Comparison of ENCODE assay signal across 8 cellular contexts in genomic region chr22:37077802-37078448, GRCh38. TPM values are rescaled to one million over a fixed set of nuclear protein-coding genes. Genes with fewer than 3 reads are reported as not detected.
DNase-seq lines count a peak whose midpoint lies in the region; ATAC-seq and TF ChIP-seq lines count a peak whose summit lies in the region.

No MANE protein-coding gene starts in this region.

- no peak overlapping the region for H3K27ac ChIP-seq in neural cell (ENCODE audit: low read length)
- no peak overlapping the region for H3K27ac ChIP-seq in substantia nigra (ENCODE audit: low read depth, low read length, poor library complexity, severe bottlenecking)

- peak; percentile 98 for TF ChIP-seq CTCF in epithelial cell of esophagus (IDR thresholded peaks at IDR 0.05; ENCODE audit: insufficient read depth, low read depth, low read length, missing control alignments)
- peak; percentile 56 for TF ChIP-seq CTCF in neural cell (IDR thresholded peaks at IDR 0.05; ENCODE audit: poor library complexity, severe bottlenecking)

- H3K9ac ChIP-seq in neural cell (ENCODE audit: low read length): no peak overlapping the region

- no peaks in the 10 kb centered on the region for H3K9me2 ChIP-seq in neural cell (ENCODE audit: insufficient read depth, low read length)

- no peak for TF ChIP-seq EP300 in neural cell (conservative IDR thresholded peaks at IDR 0.05; ENCODE audit: poor library complexity, severe bottlenecking)

- no peaks in the 10 kb centered on the region for H3K9me3 ChIP-seq in neural cell (ENCODE audit: low read length)

- DNase-seq in NCI-H1436 (lab: John Stamatoyannopoulos, UW) (peak; percentile 39), NCI-H1436 treated with DMSO at 0.1 percent for 48 hours (lab: John Stamatoyannopoulos, UW) (no peak), NCI-H1694 (lab: John Stamatoyannopoulos, UW) (peak; percentile 50), epithelial cell of esophagus (ENCODE audit: low read depth) (peak; percentile 55), substantia nigra (lab: John Stamatoyannopoulos, UW) (peak in 33 of 49 donors; percentile 4 to 62 (median 17))
- DNase-seq in activated CD8-positive, alpha-beta memory T cell treated with anti-CD3 and anti-CD28 coated beads, Interleukin-2, amount 50 U/mL, for 24 hours (ENCODE audit: extremely low read depth): peak; percentile 60

- peak; percentile 25 for TF ChIP-seq RAD21 in neural cell (conservative IDR thresholded peaks at IDR 0.05)

- H2AFZ ChIP-seq in neural cell (ENCODE audit: low read depth, low read length): no peak overlapping the region

- no peaks in the 10 kb centered on the region for H3K27me3 ChIP-seq in neural cell (ENCODE audit: insufficient read depth, low read depth, low read length)

- H3K79me2 ChIP-seq in neural cell (replicated peaks; ENCODE audit: insufficient read depth, low read length): no peaks in the 10 kb centered on the region

- H4K20me1 ChIP-seq in neural cell (ENCODE audit: insufficient read depth): no peaks in the 10 kb centered on the region

- H3K36me3 ChIP-seq in neural cell (ENCODE audit: insufficient read depth, low read length): no peaks in the 10 kb centered on the region

- H3K4me3 ChIP-seq in epithelial cell of esophagus (ENCODE audit: low read length) (no peak overlapping the region), neural cell (ENCODE audit: low read length) (no peak overlapping the region)

- H3F3A ChIP-seq in neural cell (ENCODE audit: insufficient read depth, low read length, poor library complexity, severe bottlenecking): no peaks in the 10 kb centered on the region

- no peak for ATAC-seq in GM18502 (IDR thresholded peaks at IDR 0.05; ENCODE audit: poor library complexity, unreplicated experiment)

- H3K4me2 ChIP-seq in neural cell (ENCODE audit: low read length): no peak overlapping the region

TF ChIP-seq in neural cell, 6 proteins besides CTCF, POLR2A, EP300 and RAD21:
- TF ChIP-seq REST (IDR thresholded peaks at IDR 0.05; ENCODE audit: borderline replicate concordance) (no peak), POLR2AphosphoS5 (IDR thresholded peaks at IDR 0.05) (no peak), SMC3 (conservative IDR thresholded peaks at IDR 0.05; ENCODE audit: poor library complexity) (peak; percentile 41), EZH2 (IDR thresholded peaks at IDR 0.05; ENCODE audit: borderline replicate concordance, insufficient read depth, low read length, poor library complexity, severe bottlenecking) (no peak), MXI1 (conservative IDR thresholded peaks at IDR 0.05; ENCODE audit: poor library complexity, severe bottlenecking) (no peak), TAF1 (IDR thresholded peaks at IDR 0.05; ENCODE audit: low read depth) (no peak)

RNA-seq across cellular contexts. Expression of gene KCTD17, which starts 26.4 kb away (rescaled TPM):
- 96.3 and 111 TPM in 2 replicates for polyA plus RNA-seq in neural cell
- polyA minus RNA-seq in neural cell: 51.9 and 60.4 TPM in 2 replicates

RNA-seq across cellular contexts. Expression of gene TMPRSS6, which starts 31.6 kb away (rescaled TPM):
- polyA plus RNA-seq in neural cell: not detected in 2 replicates
- polyA minus RNA-seq in neural cell: not detected in 2 replicates

RNA-seq across cellular contexts. Expression of gene MPST, which starts 58.4 kb away (rescaled TPM):
- polyA plus RNA-seq in neural cell: 54.5 and 56.0 TPM in 2 replicates
- 21.4 and 30.2 TPM in 2 replicates for polyA minus RNA-seq in neural cell

RNA-seq across cellular contexts. Expression of gene TST, which starts 58.7 kb away (rescaled TPM):
- polyA plus RNA-seq in neural cell: 5.4 and 5.8 TPM in 2 replicates
- 3.4 and 3.9 TPM in 2 replicates for polyA minus RNA-seq in neural cell
